ENCODE assay signal across 27 cellular contexts in genomic region chr17:81336930-81337325, GRCh38. TPM values are rescaled to one million over a fixed set of nuclear protein-coding genes. Genes with fewer than 3 reads are reported as not detected.
DNase-seq lines count a peak whose midpoint lies in the region; ATAC-seq, FAIRE-seq and TF ChIP-seq lines count a peak whose summit lies in the region.
"Had no signal": no experiment of that assay in that cellular context is flagged by ENCODE, and none has a peak within 500 bp of the region (broad histone marks: within the 10 kb centered on the region; RNA-seq: fewer than 3 reads in every experiment).

No MANE protein-coding gene starts in this region.

- H3K4me1 ChIP-seq in A549, result peaks cover 76% of the 10 kb centered on the region
- peaks cover 34% of the 10 kb centered on the region for H3K4me1 ChIP-seq in colonic mucosa
- peaks cover 48% of the 10 kb centered on the region for H3K4me1 ChIP-seq in mesenchymal stem cell (ENCODE audit: control insufficient read depth, insufficient read depth, low read depth, low read length)
- H3K4me1 ChIP-seq in spleen, result peaks cover 15 to 56% (median 50%) of the 10 kb centered on the region in 6 donors

- no peaks in the 10 kb centered on the region for H3K36me3 ChIP-seq in colonic mucosa
- peaks cover 0 to 8% of the 10 kb centered on the region in 2 experiments for H3K36me3 ChIP-seq in mesenchymal stem cell (ENCODE audit: control insufficient read depth in 1 of 2, insufficient read depth in 2 of 2, low read depth in 1 of 2, low read length in 2 of 2)
- no peaks in the 10 kb centered on the region for H3K36me3 ChIP-seq in spleen

- no peak for TF ChIP-seq RAD21 in A549 (conservative IDR thresholded peaks at IDR 0.05 in 1 of 2, IDR thresholded peaks at IDR 0.05 in 1 of 2)

- H3K9ac ChIP-seq in colonic mucosa (ENCODE audit: low read depth in 2 of 2, low read length in 2 of 2) (no peak overlapping the region), mesenchymal stem cell (ENCODE audit: low read length) (no peak overlapping the region)

- H2BK12ac ChIP-seq in mesenchymal stem cell (ENCODE audit: low read length in 2 of 2), result peak overlapping the region in 1 of 2 experiments; percentile 66

- no peak overlapping the region for H3K4ac ChIP-seq in mesenchymal stem cell (ENCODE audit: low read depth in 1 of 2, low read length in 2 of 2)

- peaks cover 8% of the 10 kb centered on the region for H3K27me3 ChIP-seq in colonic mucosa
- peaks cover 34 to 38% of the 10 kb centered on the region in 2 experiments for H3K27me3 ChIP-seq in mesenchymal stem cell (ENCODE audit: control insufficient read depth in 1 of 2, insufficient read depth in 1 of 2, low read length in 2 of 2)
- peaks cover 0 to 96% (median 27%) of the 10 kb centered on the region in 7 donors for H3K27me3 ChIP-seq in spleen (replicated peaks in 1 of 7)
- H3K27me3 ChIP-seq: MG63 had no signal

- no peak overlapping the region for H4K91ac ChIP-seq in mesenchymal stem cell (ENCODE audit: low read length)

- H3K23ac ChIP-seq in mesenchymal stem cell (ENCODE audit: low read length in 2 of 2), result no peak overlapping the region

- WGBS in A549 (ENCODE audit: missing lambda C conversion rate), result 66% methylated on average over 6 of the region's 8 CpGs
- WGBS in mesenchymal stem cell, result 93% methylated on average over 8 of the region's 8 CpGs
- WGBS in spleen, 5 donors, result 53 to 80% (median 65%) methylated on average over 3 to 8 of the region's 8 CpGs

- peaks cover 2% of the 10 kb centered on the region for H3K79me1 ChIP-seq in mesenchymal stem cell (replicated peaks; ENCODE audit: low read length, poor library complexity, severe bottlenecking)

- H3K9me3 ChIP-seq in A549 (no peaks in the 10 kb centered on the region), colonic mucosa (no peaks in the 10 kb centered on the region), mesenchymal stem cell (ENCODE audit: control insufficient read depth, low read length) (no peaks in the 10 kb centered on the region), spleen (no peaks in the 10 kb centered on the region)
- H3K9me3 ChIP-seq: MG63 had no signal

- CTCF ChIA-PET in A549 (lab: Yijun Ruan, JAX), result interaction anchor here (0.9 to 4.3 kb wide), 4 partner anchors 16 to 147 kb away, joined by 3 to 23 read pairs (median 10); no protein-coding TSS in a partner anchor

- no peak overlapping the region for H2BK5ac ChIP-seq in mesenchymal stem cell (ENCODE audit: low read depth, low read length, poor library complexity, severe bottlenecking)

- no peak overlapping the region for H4K8ac ChIP-seq in mesenchymal stem cell (ENCODE audit: low read length)

- no peak overlapping the region for H2BK120ac ChIP-seq in mesenchymal stem cell (ENCODE audit: low read depth, low read length)

- TF ChIP-seq POLR2A in A549 (IDR thresholded peaks at IDR 0.05; ENCODE audit: low read length) (no peak), spleen (IDR thresholded peaks at IDR 0.05) (no peak)

- POLR2A ChIA-PET in A549 (lab: Yijun Ruan, JAX), result no interaction called here

- no peak for ATAC-seq in A549
- no peak for ATAC-seq in HG03342 (IDR thresholded peaks at IDR 0.05; ENCODE audit: unreplicated experiment)
- no peak for ATAC-seq in HG02763 (IDR thresholded peaks at IDR 0.05; ENCODE audit: unreplicated experiment)
- ATAC-seq: activated CD4-positive, CD25-positive, alpha-beta regulatory T cell treated with anti-CD3 and anti-CD28 coated beads, Interleukin-2, amount 50 U/mL, for 24 hours; natural killer cell treated with Interleukin-12 subunit alpha and Interleukin-12 subunit beta and Interleukin-15 and Interleukin-18, amount 100 ng/mL, for 72 hours; stimulated activated effector memory CD8-positive, alpha-beta T cell treated with anti-CD3 and anti-CD28 coated beads, Interleukin-12 subunit alpha, Interleukin-12 subunit beta, amount 100 ng/mL, for 72 hours had no signal

- intact Hi-C loops in colonic mucosa (cut with DNase I) (no loop called here), spleen (cut with DNase I; ENCODE audit: low total_unique reads) (no loop called here)

- no peak overlapping the region for H3K18ac ChIP-seq in mesenchymal stem cell (ENCODE audit: low read depth in 1 of 2, low read length in 2 of 2)

- DNase-seq in A549 (ENCODE audit: low read depth in 1 of 2, low spot score in 1 of 2) (no peak), colonic mucosa (peak; percentile 26), mesenchymal stem cell (no peak), spleen (peak; percentile 67), foreskin melanocyte (no peak), HCEC 1CT (no peak)
- DNase-seq: activated CD4-positive, alpha-beta memory T cell treated with anti-CD3 and anti-CD28 coated beads, Interleukin-2, amount 10 ng/mL, durations not matched to agents 7 days and 5 days; activated CD8-positive, alpha-beta memory T cell treated with anti-CD3 and anti-CD28 coated beads, Interleukin-2, amount 50 U/mL, for 48 hours; activated naive CD4-positive, alpha-beta T cell treated with anti-CD3 and anti-CD28 coated beads, Interleukin-2, amount 10 ng/mL, durations not matched to agents 7 days and 5 days; brain microvascular endothelial cell; effector CD4-positive, alpha-beta T cell; immature natural killer cell; KBM-7; MG63; midbrain; NCI-H2029; NCI-H2227 treated with DMSO at 0.1 percent for 48 hours; stimulated activated CD4-positive, alpha-beta T cell treated with anti-CD3 and anti-CD28 coated beads, Interleukin-4, amount 100 ng/mL, for 1 hour; T-helper 1 cell had no signal

- no peak overlapping the region for H2AFZ ChIP-seq in mesenchymal stem cell (ENCODE audit: low read depth, low read length)

- no peak for TF ChIP-seq CTCF in A549 (IDR thresholded peaks at IDR 0.05)
- no peak for TF ChIP-seq CTCF in colonic mucosa (IDR thresholded peaks at IDR 0.05)
- TF ChIP-seq CTCF in spleen (IDR thresholded peaks at IDR 0.05 in 8 of 11, conservative IDR thresholded peaks at IDR 0.05 in 3 of 11), result no peak

- peak overlapping the region; percentile 53 for H3K4me2 ChIP-seq in A549
- H3K4me2 ChIP-seq in mesenchymal stem cell (ENCODE audit: low read length, poor library complexity, severe bottlenecking), result no peak overlapping the region

- no peak for FAIRE-seq in A549 (lab: Jason Lieb, UNC)
- FAIRE-seq: A204.1, GM12892, TTC549 had no signal

- H2BK15ac ChIP-seq in mesenchymal stem cell (ENCODE audit: low read depth, poor library complexity, severe bottlenecking), result peak overlapping the region; percentile 6

- H3K27ac ChIP-seq in A549 (peak overlapping the region; percentile 2 to 96; a peak in 5 of 6 replicates), colonic mucosa (no peak overlapping the region), mesenchymal stem cell (ENCODE audit: low read length, poor library complexity, severe bottlenecking) (no peak overlapping the region), spleen (peak overlapping the region in 5 of 8 donors; percentile 90 to 94 (median 92))
- H3K27ac ChIP-seq: brain microvascular endothelial cell had no signal

- no peak for TF ChIP-seq EP300 in A549 (IDR thresholded peaks at IDR 0.05)

- H3K14ac ChIP-seq in mesenchymal stem cell (ENCODE audit: low read length in 2 of 2), result no peak overlapping the region

- no peak overlapping the region for H2AK5ac ChIP-seq in mesenchymal stem cell (ENCODE audit: low read length, severe bottlenecking)

- H3K4me3 ChIP-seq in A549, result no peak overlapping the region
- no peak overlapping the region for H3K4me3 ChIP-seq in colonic mucosa
- H3K4me3 ChIP-seq in mesenchymal stem cell (ENCODE audit: insufficient read depth in 1 of 2, low read depth in 1 of 2, low read length in 2 of 2), result no peak overlapping the region
- H3K4me3 ChIP-seq in spleen, result no peak overlapping the region
- H3K4me3 ChIP-seq: MG63 had no signal

TF ChIP-seq in A549, 52 proteins besides CTCF, POLR2A, EP300 and RAD21 (continues in another document):
- TF ChIP-seq EHMT2 (IDR thresholded peaks at IDR 0.05; ENCODE audit: low read depth) (no peak), RCOR1 (IDR thresholded peaks at IDR 0.05; ENCODE audit: low read depth, low read length) (no peak), HOXA7 (CRISPR knock-in tag; IDR thresholded peaks at IDR 0.05) (no peak), EHF (CRISPR knock-in tag; IDR thresholded peaks at IDR 0.05) (no peak), MYC (IDR thresholded peaks at IDR 0.05; ENCODE audit: borderline replicate concordance, low read length) (no peak), RNF2 (IDR thresholded peaks at IDR 0.05; ENCODE audit: borderline replicate concordance, low read depth) (no peak), PHF8 (IDR thresholded peaks at IDR 0.05; ENCODE audit: borderline replicate concordance, low read depth) (no peak), POLR2AphosphoS2 (conservative IDR thresholded peaks at IDR 0.05; ENCODE audit: low read length) (no peak), TP53 (CRISPR knock-in tag; IDR thresholded peaks at IDR 0.05) (no peak)
- TF ChIP-seq, protein P1, sequence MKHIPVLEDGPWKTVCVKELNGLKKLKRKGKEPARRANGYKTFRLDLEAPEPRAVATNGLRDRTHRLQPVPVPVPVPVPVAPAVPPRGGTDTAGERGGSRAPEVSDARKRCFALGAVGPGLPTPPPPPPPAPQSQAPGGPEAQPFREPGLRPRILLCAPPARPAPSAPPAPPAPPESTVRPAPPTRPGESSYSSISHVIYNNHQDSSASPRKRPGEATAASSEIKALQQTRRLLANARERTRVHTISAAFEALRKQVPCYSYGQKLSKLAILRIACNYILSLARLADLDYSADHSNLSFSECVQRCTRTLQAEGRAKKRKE (CRISPR knock-in tag; IDR thresholded peaks at IDR 0.05; ENCODE audit: low read depth), result no peak

RNA-seq across cellular contexts. Expression of gene SLC38A10, which starts 41.8 kb away (rescaled TPM):
- polyA plus RNA-seq in A549 (2011; rRNA removed) (35.8 and 49.3 TPM in 2 replicates), A549 (2017; fragmentation: RNase III; extraction: RNeasy Plus Mini Kit Qiagen cat#74134 plus additional on column Dnase treatment) (59.7 to 72.9 TPM (median 67.4 TPM) in 3 replicates), spleen (10 to 100 TPM; 54.9 to 85.1 (median 71.4) TPM)
- polyA plus RNA-seq in A549 (2012; cell fraction: cytosol; rRNA removed), result 58.1 and 82.4 TPM in 2 replicates
- polyA plus RNA-seq in A549 (2012; cell fraction: nucleus; rRNA removed), result 198 and 284 TPM in 2 replicates
- polyA minus RNA-seq in A549 (2011; rRNA and poly(A)+ RNA removed), result 85.1 and 108 TPM in 2 replicates
- total RNA-seq in colonic mucosa (100 to 1,000 TPM in 1 of 2 donors, 10 to 100 TPM in 1; 67.5 to 139 TPM), spleen (100 to 1,000 TPM in 1 of 7 donors, 10 to 100 TPM in 6; 82.8 to 112 (median 95.0) TPM)
- 54.5 TPM for polyA plus RNA-seq in mesenchymal stem cell (2013, experiment 1 of 2)
- polyA plus RNA-seq in mesenchymal stem cell (2013, experiment 2 of 2), result 52.5 TPM

RNA-seq across cellular contexts. Expression of gene BAHCC1, which starts 58.3 kb away (rescaled TPM):
- polyA plus RNA-seq in A549 (2011; rRNA removed), result 2.1 and 2.6 TPM in 2 replicates
- polyA plus RNA-seq in A549 (2012; cell fraction: cytosol; rRNA removed), result 7.4 and 8.4 TPM in 2 replicates
- 27.4 and 38.1 TPM in 2 replicates for polyA plus RNA-seq in A549 (2012; cell fraction: nucleus; rRNA removed)
- 5.2 to 5.9 TPM (median 5.8 TPM) in 3 replicates for polyA plus RNA-seq in A549 (2017; fragmentation: RNase III; extraction: RNeasy Plus Mini Kit Qiagen cat#74134 plus additional on column Dnase treatment)
- polyA minus RNA-seq in A549 (2011; rRNA and poly(A)+ RNA removed), result 2.6 and 3.5 TPM in 2 replicates
- 10 to 100 TPM; 12.5 to 26.3 TPM for total RNA-seq in colonic mucosa
- polyA plus RNA-seq in mesenchymal stem cell (2013, experiment 1 of 2), result 8.3 TPM
- polyA plus RNA-seq in mesenchymal stem cell (2013, experiment 2 of 2), result 8.6 TPM
- total RNA-seq in spleen, result 10 to 100 TPM in 6 of 7 donors, 1 to 10 TPM in 1; 8.7 to 20.3 (median 14.9) TPM
- 10 to 100 TPM in 1 of 3 donors, 1 to 10 TPM in 2; 1.7 to 10.2 (median 2.0) TPM for polyA plus RNA-seq in spleen

Comparison
In these comparisons a context has a peak if more than half of its experiments do, and no peak if none do; other contexts are left out.
1. DNase-seq: peak in colonic mucosa (single experiment) and spleen (single experiment); none in A549 (0 of 2), mesenchymal stem cell (single experiment), foreskin melanocyte (single experiment) and HCEC 1CT (single experiment).
2. H3K27ac ChIP-seq: peak in A549 (2 of 2) and spleen (5 of 8); none in colonic mucosa (single experiment) and mesenchymal stem cell (single experiment).